1 cellular context compared by ENCODE assay signal in genomic region chr16:88924834-88925539, GRCh38.
TF ChIP-seq lines count a peak whose summit lies in the region.

No MANE protein-coding gene starts in this region.

TF ChIP-seq in HepG2, 621 proteins besides CTCF, POLR2A, EP300 and RAD21 (continued from another document and continues in another):
- TF ChIP-seq TFDP1 (CRISPR knock-in tag; IDR thresholded peaks at IDR 0.05; ENCODE audit: borderline replicate concordance) (0 out of 2 replicates have a peak, but pooled peaks have one; percentile 27), AGO1 (IDR thresholded peaks at IDR 0.05; ENCODE audit: low read depth, low read length, poor library complexity, severe bottlenecking) (no peak), XRCC5 (optimal IDR thresholded peaks at IDR 0.05; ENCODE audit: low read length) (peak; percentile 94), ZNF749 (CRISPR knock-in tag; IDR thresholded peaks at IDR 0.05; ENCODE audit: borderline replicate concordance) (no peak), ISX (CRISPR knock-in tag; conservative IDR thresholded peaks at IDR 0.05) (no peak), HNRNPL (IDR thresholded peaks at IDR 0.05; ENCODE audit: low read depth, low read length) (peak; percentile 53), THRA (CRISPR knock-in tag; IDR thresholded peaks at IDR 0.05; ENCODE audit: borderline replicate concordance) (no peak), ZNF775 (CRISPR knock-in tag; IDR thresholded peaks at IDR 0.05; ENCODE audit: borderline replicate concordance) (no peak), ZNF329 (CRISPR knock-in tag; IDR thresholded peaks at IDR 0.05; ENCODE audit: low read depth) (no peak), REXO4 (CRISPR knock-in tag; IDR thresholded peaks at IDR 0.05; ENCODE audit: borderline replicate concordance) (no peak), HDAC1 (CRISPR knock-in tag; IDR thresholded peaks at IDR 0.05) (0 out of 2 replicates have a peak, but pooled peaks have one; percentile 31), TBX2 (CRISPR knock-in tag; IDR thresholded peaks at IDR 0.05; ENCODE audit: borderline replicate concordance) (no peak), PLRG1 (conservative IDR thresholded peaks at IDR 0.05) (no peak), ZNF660 (CRISPR knock-in tag; IDR thresholded peaks at IDR 0.05; ENCODE audit: borderline replicate concordance, low read depth) (no peak), YY1 (IDR thresholded peaks at IDR 0.05; ENCODE audit: insufficient read depth, insufficient replicate concordance, low read depth, low read length) (no peak), ARID4A (CRISPR knock-in tag; IDR thresholded peaks at IDR 0.05; ENCODE audit: borderline replicate concordance) (no peak), GATAD2A (CRISPR knock-in tag; IDR thresholded peaks at IDR 0.05) (peak; percentile 18; the same call in 1 of the 2 replicates), ZBTB33 (CRISPR knock-in tag; IDR thresholded peaks at IDR 0.05) (peak; percentile 58; the same call in 1 of the 2 replicates), ZNF253 (CRISPR knock-in tag; IDR thresholded peaks at IDR 0.05; ENCODE audit: borderline replicate concordance) (0 out of 2 replicates have a peak, but pooled peaks have one; percentile 25), ERF (CRISPR knock-in tag; IDR thresholded peaks at IDR 0.05) (0 out of 2 replicates have a peak, but pooled peaks have one; percentile 17), ZNF468 (CRISPR knock-in tag; IDR thresholded peaks at IDR 0.05) (no peak), LBX2 (CRISPR knock-in tag; IDR thresholded peaks at IDR 0.05; ENCODE audit: borderline replicate concordance) (no peak), HBP1 (CRISPR knock-in tag; IDR thresholded peaks at IDR 0.05; ENCODE audit: low read depth) (0 out of 2 replicates have a peak, but pooled peaks have one; percentile 8), ARNTL (CRISPR knock-in tag; IDR thresholded peaks at IDR 0.05) (0 out of 2 replicates have a peak, but pooled peaks have one; percentile 27), MYNN (CRISPR knock-in tag; IDR thresholded peaks at IDR 0.05; ENCODE audit: low read depth) (no peak), ZNF24 (IDR thresholded peaks at IDR 0.05) (no peak), ZBTB42 (CRISPR knock-in tag; IDR thresholded peaks at IDR 0.05) (no peak), ZNF691 (CRISPR knock-in tag; IDR thresholded peaks at IDR 0.05; ENCODE audit: borderline replicate concordance, low read depth) (peak; percentile 42; the same call in 1 of the 2 replicates), ZNF235 (CRISPR knock-in tag; IDR thresholded peaks at IDR 0.05; ENCODE audit: borderline replicate concordance) (0 out of 2 replicates have a peak, but pooled peaks have one; percentile 25), E2F2 (CRISPR knock-in tag; IDR thresholded peaks at IDR 0.05; ENCODE audit: borderline replicate concordance) (no peak), BCL6 (CRISPR knock-in tag; IDR thresholded peaks at IDR 0.05) (no peak), ZNF709 (CRISPR knock-in tag; IDR thresholded peaks at IDR 0.05) (no peak), ZNF17 (CRISPR knock-in tag; IDR thresholded peaks at IDR 0.05) (no peak), EZH2 (conservative IDR thresholded peaks at IDR 0.05; ENCODE audit: low read depth, low read length) (0 out of 2 replicates have a peak, but pooled peaks have one; percentile 41), GABPB1 (CRISPR knock-in tag; IDR thresholded peaks at IDR 0.05) (peak; percentile 65), ZBTB2 (CRISPR knock-in tag; IDR thresholded peaks at IDR 0.05; ENCODE audit: low read depth) (no peak), HES4 (CRISPR knock-in tag; IDR thresholded peaks at IDR 0.05; ENCODE audit: borderline replicate concordance) (peak; percentile 4; the same call in 1 of the 2 replicates), SMARCC2 (IDR thresholded peaks at IDR 0.05) (no peak), ELF1 (CRISPR knock-in tag; IDR thresholded peaks at IDR 0.05) (peak; percentile 73), NCOR1 (IDR thresholded peaks at IDR 0.05; ENCODE audit: borderline replicate concordance, low read length) (no peak), TSC22D2 (CRISPR knock-in tag; IDR thresholded peaks at IDR 0.05; ENCODE audit: borderline replicate concordance) (no peak), NCOA2 (CRISPR knock-in tag; IDR thresholded peaks at IDR 0.05) (no peak), ZNF501 (CRISPR knock-in tag; IDR thresholded peaks at IDR 0.05) (0 out of 2 replicates have a peak, but pooled peaks have one; percentile 19), IRF2 (CRISPR knock-in tag; IDR thresholded peaks at IDR 0.05) (0 out of 2 replicates have a peak, but pooled peaks have one; percentile 27), ZNF567 (CRISPR knock-in tag; IDR thresholded peaks at IDR 0.05; ENCODE audit: borderline replicate concordance) (no peak), DRAP1 (CRISPR knock-in tag; IDR thresholded peaks at IDR 0.05) (no peak), ZFP36L1 (CRISPR knock-in tag; IDR thresholded peaks at IDR 0.05) (no peak), ZSCAN25 (CRISPR knock-in tag; IDR thresholded peaks at IDR 0.05) (0 out of 2 replicates have a peak, but pooled peaks have one; percentile 14), ZNF276 (CRISPR knock-in tag; IDR thresholded peaks at IDR 0.05; ENCODE audit: low read depth) (no peak)
